38 cellular contexts compared by ENCODE assay signal in genomic region chr17:9606453-9606852, GRCh38. TPM values are rescaled to one million over a fixed set of nuclear protein-coding genes. Genes with fewer than 3 reads are reported as not detected.
"Had no signal": no experiment of that assay in that cellular context is flagged by ENCODE, and none has a peak within 500 bp of the region (broad histone marks: within the 10 kb centered on the region; RNA-seq: fewer than 3 reads in every experiment).

No MANE protein-coding gene starts in this region.

- H3K4me3 ChIP-seq: adrenal gland, body of pancreas, breast epithelium had no signal

- DNase-seq: activated B cell treated with CpG ODN at 0.5 μM for 24 hours; activated CD4-positive, alpha-beta memory T cell treated with anti-CD3 and anti-CD28 coated beads, Interleukin-2, amount 10 ng/mL, durations not matched to agents 7 days and 5 days; activated CD4-positive, alpha-beta T cell treated with anti-CD3 and anti-CD28 coated beads for 4 hours; activated CD4-positive, alpha-beta T cell treated with anti-CD3 and anti-CD28 coated beads, Interleukin-2, amount 10 ng/mL, durations not matched to agents 7 days and 5 days; activated CD4-positive, alpha-beta T cell treated with anti-CD3 and anti-CD28 coated beads, Interleukin-2, amount 50 U/mL, for 48 hours; activated CD4-positive, CD25-positive, alpha-beta regulatory T cell treated with anti-CD3 and anti-CD28 coated beads, Interleukin-2, amount 50 U/mL, for 72 hours; activated CD8-positive, alpha-beta memory T cell treated with anti-CD3 and anti-CD28 coated beads for 24 hours; activated CD8-positive, alpha-beta memory T cell treated with anti-CD3 and anti-CD28 coated beads, Interleukin-2, amount 50 U/mL, for 4 hours; activated CD8-positive, alpha-beta T cell treated with anti-CD3 and anti-CD28 coated beads, Interleukin-2, amount 10 ng/mL, durations not matched to agents 7 days and 5 days; activated effector memory CD4-positive, alpha-beta T cell treated with anti-CD3 and anti-CD28 coated beads, Interleukin-2, amount 50 U/mL, for 16 hours; activated gamma-delta T cell treated with Interleukin-2 at 50 U/mL for 16 hours; activated naive CD4-positive, alpha-beta T cell; activated naive CD4-positive, alpha-beta T cell treated with anti-CD3 and anti-CD28 coated beads for 36 hours; activated naive CD4-positive, alpha-beta T cell treated with anti-CD3 and anti-CD28 coated beads, Interleukin-2, amount 50 U/mL, for 16 hours; activated naive CD8-positive, alpha-beta T cell treated with anti-CD3 and anti-CD28 coated beads for 36 hours; activated T-cell treated with anti-CD3 and anti-CD28 coated beads for 4 hours; activated T-cell treated with anti-CD3 and anti-CD28 coated beads, Interleukin-2, amount 50 U/mL, for 1 hour; activated T-cell treated with anti-CD3 and anti-CD28 coated beads, Interleukin-2, amount 50 U/mL, for 4 hours; activated T-cell treated with anti-CD3 and anti-CD28 coated beads, Interleukin-2, amount 50 U/mL, for 72 hours; adrenal gland; amniotic stem cell; aorta; body of pancreas; brain microvascular endothelial cell; central memory CD4-positive, alpha-beta T cell; T-helper 1 cell; T-helper 2 cell; T-helper 9 cell had no signal

- H3K9me3 Mint-ChIP-seq: activated CD4-positive, alpha-beta memory T cell treated with anti-CD3 and anti-CD28 coated beads, Interleukin-2, amount 10 ng/mL, durations not matched to agents 7 days and 5 days; activated CD4-positive, alpha-beta T cell treated with anti-CD3 and anti-CD28 coated beads, Interleukin-2, amount 10 ng/mL, durations not matched to agents 7 days and 5 days; activated naive CD8-positive, alpha-beta T cell treated with anti-CD3 and anti-CD28 coated beads for 36 hours; activated T-helper 1 cell treated with anti-CD3 and anti-CD28 coated beads, Interleukin-12 subunit alpha, Interleukin-12 subunit beta, Interleukin-2, Interleukin-4 antibody, amounts not matched to agents 30 ng/mL and 10 ng/mL and 1 ng/mL, durations not matched to agents 14 hours and 24 hours and 36 hours; activated T-helper 17 cell treated with anti-CD3 and anti-CD28 coated beads, Interleukin-2, amount 50 U/mL, for 72 hours; T-helper 1 cell treated with Interleukin-12 subunit alpha and Interleukin-12 subunit beta and Interleukin-4 antibody, amounts not matched to agents 30 μg/mL and 1 μg/mL, for 36 hours; T-helper 2 cell treated with Interferon-gamma antibody and Interleukin-4, amounts not matched to agents 5 μg/mL and 100 μg/mL, for 36 hours had no signal

- H3K4me3 Mint-ChIP-seq: activated B cell treated with CpG ODN at 0.5 μM for 24 hours; activated CD4-positive, alpha-beta memory T cell treated with anti-CD3 and anti-CD28 coated beads, Interleukin-2, amount 10 ng/mL, durations not matched to agents 7 days and 5 days; activated CD4-positive, alpha-beta T cell treated with anti-CD3 and anti-CD28 coated beads, Interleukin-2, amount 10 ng/mL, durations not matched to agents 7 days and 5 days; activated CD8-positive, alpha-beta T cell treated with anti-CD3 and anti-CD28 coated beads, Interleukin-2, amount 10 ng/mL, durations not matched to agents 7 days and 5 days; activated naive CD4-positive, alpha-beta T cell treated with anti-CD3 and anti-CD28 coated beads for 36 hours; activated naive CD8-positive, alpha-beta T cell treated with anti-CD3 and anti-CD28 coated beads for 36 hours; activated T-cell treated with anti-CD3 and anti-CD28 coated beads, Interleukin-2, amount 50 U/mL, for 4 hours; activated T-cell treated with anti-CD3 and anti-CD28 coated beads, Interleukin-2, amount 50 U/mL, for 72 hours; activated T-helper 1 cell treated with anti-CD3 and anti-CD28 coated beads, Interleukin-12 subunit alpha, Interleukin-12 subunit beta, Interleukin-2, Interleukin-4 antibody, amounts not matched to agents 30 ng/mL and 10 ng/mL and 1 ng/mL, durations not matched to agents 14 hours and 24 hours and 36 hours; activated T-helper 17 cell treated with anti-CD3 and anti-CD28 coated beads, Interleukin-2, amount 50 U/mL, for 72 hours; T-helper 1 cell treated with Interleukin-12 subunit alpha and Interleukin-12 subunit beta and Interleukin-4 antibody, amounts not matched to agents 30 μg/mL and 1 μg/mL, for 36 hours; T-helper 2 cell treated with Interferon-gamma antibody and Interleukin-4, amounts not matched to agents 5 μg/mL and 100 μg/mL, for 36 hours had no signal

- H3K36me3 Mint-ChIP-seq: activated naive CD4-positive, alpha-beta T cell treated with anti-CD3 and anti-CD28 coated beads, Interleukin-2, amount 50 U/mL, for 72 hours; activated naive CD8-positive, alpha-beta T cell treated with anti-CD3 and anti-CD28 coated beads for 36 hours had no signal

- H3K27me3 ChIP-seq: adrenal gland, body of pancreas, brain microvascular endothelial cell, breast epithelium had no signal

- FAIRE-seq: astrocyte, TTC549 had no signal

- H3K9me3 ChIP-seq: adrenal gland, body of pancreas, breast epithelium had no signal

- H3K27ac ChIP-seq: adrenal gland, body of pancreas, brain microvascular endothelial cell, breast epithelium, VCaP had no signal

- ATAC-seq: activated CD8-positive, alpha-beta T cell treated with anti-CD3 and anti-CD28 coated beads, Interleukin-2, amount 10 ng/mL, durations not matched to agents 7 days and 5 days; activated naive CD4-positive, alpha-beta T cell treated with anti-CD3 and anti-CD28 coated beads, Interleukin-2, amount 50 U/mL, for 72 hours; activated T-cell treated with anti-CD3 and anti-CD28 coated beads, Interleukin-2, amount 50 U/mL, for 4 hours; activated T-cell treated with anti-CD3 and anti-CD28 coated beads, Interleukin-2, amount 50 U/mL, for 72 hours; activated T-helper 17 cell treated with anti-CD3 and anti-CD28 coated beads, Interleukin-2, amount 50 U/mL, for 72 hours; body of pancreas had no signal

- H3K36me3 ChIP-seq: adrenal gland, brain microvascular endothelial cell, breast epithelium had no signal

- H3K4me1 ChIP-seq: adrenal gland, body of pancreas, breast epithelium had no signal

- H3K4me1 Mint-ChIP-seq: activated B cell treated with CpG ODN at 0.5 μM for 24 hours; activated CD4-positive, alpha-beta memory T cell treated with anti-CD3 and anti-CD28 coated beads, Interleukin-2, amount 10 ng/mL, durations not matched to agents 7 days and 5 days; activated CD4-positive, alpha-beta T cell treated with anti-CD3 and anti-CD28 coated beads, Interleukin-2, amount 10 ng/mL, durations not matched to agents 7 days and 5 days; activated naive CD8-positive, alpha-beta T cell treated with anti-CD3 and anti-CD28 coated beads for 36 hours; activated T-helper 17 cell treated with anti-CD3 and anti-CD28 coated beads, Interleukin-2, amount 50 U/mL, for 72 hours had no signal

- H3K27ac Mint-ChIP-seq: activated B cell treated with CpG ODN at 0.5 μM for 24 hours; activated CD4-positive, alpha-beta memory T cell treated with anti-CD3 and anti-CD28 coated beads, Interleukin-2, amount 10 ng/mL, durations not matched to agents 7 days and 5 days; activated CD4-positive, alpha-beta T cell treated with anti-CD3 and anti-CD28 coated beads, Interleukin-2, amount 10 ng/mL, durations not matched to agents 7 days and 5 days; activated CD8-positive, alpha-beta T cell treated with anti-CD3 and anti-CD28 coated beads, Interleukin-2, amount 10 ng/mL, durations not matched to agents 7 days and 5 days; activated naive CD4-positive, alpha-beta T cell treated with anti-CD3 and anti-CD28 coated beads for 36 hours; activated naive CD4-positive, alpha-beta T cell treated with anti-CD3 and anti-CD28 coated beads, Interleukin-2, amount 50 U/mL, for 72 hours; activated naive CD8-positive, alpha-beta T cell treated with anti-CD3 and anti-CD28 coated beads for 36 hours; activated T-cell treated with anti-CD3 and anti-CD28 coated beads, Interleukin-2, amount 50 U/mL, for 72 hours; activated T-helper 1 cell treated with anti-CD3 and anti-CD28 coated beads, Interleukin-12 subunit alpha, Interleukin-12 subunit beta, Interleukin-2, Interleukin-4 antibody, amounts not matched to agents 30 ng/mL and 10 ng/mL and 1 ng/mL, durations not matched to agents 14 hours and 24 hours and 36 hours; activated T-helper 17 cell treated with anti-CD3 and anti-CD28 coated beads, Interleukin-2, amount 50 U/mL, for 72 hours; T-helper 1 cell treated with Interleukin-12 subunit alpha and Interleukin-12 subunit beta and Interleukin-4 antibody, amounts not matched to agents 30 μg/mL and 1 μg/mL, for 36 hours; T-helper 2 cell treated with Interferon-gamma antibody and Interleukin-4, amounts not matched to agents 5 μg/mL and 100 μg/mL, for 36 hours had no signal

RNA-seq across cellular contexts. Expression of gene CFAP52, which starts 30.0 kb away (rescaled TPM):
- total RNA-seq: activated B cell treated with CpG ODN at 0.5 μM for 24 hours; activated CD4-positive, alpha-beta memory T cell treated with anti-CD3 and anti-CD28 coated beads, Interleukin-2, amount 10 ng/mL, durations not matched to agents 7 days and 5 days; activated CD4-positive, alpha-beta T cell treated with anti-CD3 and anti-CD28 coated beads, Interleukin-2, amount 10 ng/mL, durations not matched to agents 7 days and 5 days; activated CD8-positive, alpha-beta T cell treated with anti-CD3 and anti-CD28 coated beads, Interleukin-2, amount 10 ng/mL, durations not matched to agents 7 days and 5 days; activated naive CD4-positive, alpha-beta T cell treated with anti-CD3 and anti-CD28 coated beads for 36 hours; activated naive CD4-positive, alpha-beta T cell treated with anti-CD3 and anti-CD28 coated beads, Interleukin-2, amount 50 U/mL, for 72 hours; activated naive CD8-positive, alpha-beta T cell treated with anti-CD3 and anti-CD28 coated beads for 36 hours; activated T-cell treated with anti-CD3 and anti-CD28 coated beads, Interleukin-2, amount 50 U/mL, for 4 hours; activated T-helper 1 cell treated with anti-CD3 and anti-CD28 coated beads, Interleukin-12 subunit alpha, Interleukin-12 subunit beta, Interleukin-2, Interleukin-4 antibody, amounts not matched to agents 30 ng/mL and 10 ng/mL and 1 ng/mL, durations not matched to agents 14 hours and 24 hours and 36 hours; activated T-helper 17 cell treated with anti-CD3 and anti-CD28 coated beads, Interleukin-2, amount 50 U/mL, for 72 hours; astrocyte; body of pancreas; cardiac septum had no signal
- polyA plus RNA-seq: aorta had no signal

RNA-seq across cellular contexts. Expression of gene USP43, which starts 38.9 kb away (rescaled TPM):
- total RNA-seq: activated T-helper 1 cell treated with anti-CD3 and anti-CD28 coated beads, Interleukin-12 subunit alpha, Interleukin-12 subunit beta, Interleukin-2, Interleukin-4 antibody, amounts not matched to agents 30 ng/mL and 10 ng/mL and 1 ng/mL, durations not matched to agents 14 hours and 24 hours and 36 hours; cardiac septum had no signal
